In genomic region chr1:206686486-206687249, GRCh38 we compare ENCODE assay signal across 8 cellular contexts. TPM values are rescaled to one million over a fixed set of nuclear protein-coding genes. Genes with fewer than 3 reads are reported as not detected.
A peak's percentile ranks its signal among the peaks of the same experiment; 100 is the strongest.
DNase-seq lines count a peak whose midpoint lies in the region; ATAC-seq and TF ChIP-seq lines count a peak whose summit lies in the region.

No MANE protein-coding gene starts in this region.

- no peak for TF ChIP-seq POLR2A in uterus (IDR thresholded peaks at IDR 0.05)

- intact Hi-C loops in uterus (cut with DNase I; ENCODE audit: low total_unique reads) = no loop called here

- no peaks in the 10 kb centered on the region for H3K36me3 ChIP-seq in lung (ENCODE audit: control insufficient read depth in 2 of 2, insufficient read depth in 2 of 2, low read length in 2 of 2)
- no peaks in the 10 kb centered on the region for H3K36me3 ChIP-seq in uterus

- in situ Hi-C loops in astrocyte of the cerebellum (cut with HindIII; ENCODE audit: low sequenced_read_pairs) = no loop called here

- H3K9me3 ChIP-seq in lung (ENCODE audit: control insufficient read depth in 2 of 2, insufficient read depth in 1 of 2, low read length in 1 of 2) (no peaks in the 10 kb centered on the region), uterus (no peaks in the 10 kb centered on the region)

- WGBS in lung, 2 donors = 2 to 4% methylated on average over 7 of the region's 7 CpGs

- peak overlapping the region; percentile 99 for H3K27ac ChIP-seq in lung (ENCODE audit: low read depth in 1 of 2, low read length in 1 of 2)
- H3K27ac ChIP-seq in uterus = peak overlapping the region; percentile 95 to 99

- peak overlapping the region; percentile 89 for H3K4me3 ChIP-seq in Jurkat, Clone E6-1 (ENCODE audit: low read length)
- peak overlapping the region; percentile 62 for H3K4me3 ChIP-seq in astrocyte of the cerebellum (ENCODE audit: low read depth, low read length)
- H3K4me3 ChIP-seq in lung = peak overlapping the region; percentile 57
- peak overlapping the region; percentile 46 to 91 for H3K4me3 ChIP-seq in uterus

- TF ChIP-seq CTCF in astrocyte of the cerebellum (IDR thresholded peaks at IDR 0.05; ENCODE audit: low read depth, low read length, missing control alignments) (no peak), lung (IDR thresholded peaks at IDR 0.05; ENCODE audit: control extremely low read depth, extremely low read depth) (no peak), uterus (IDR thresholded peaks at IDR 0.05) (no peak)

- H3K27me3 ChIP-seq in lung (ENCODE audit: control insufficient read depth, insufficient read depth) (no peaks in the 10 kb centered on the region), uterus (no peaks in the 10 kb centered on the region)

- peak; percentile 61 for DNase-seq in NCI-H82 (lab: John Stamatoyannopoulos, UW)
- no peak for DNase-seq in NCI-H82 treated with DMSO at 0.1 percent for 48 hours (lab: John Stamatoyannopoulos, UW; ENCODE audit: unreplicated experiment)
- DNase-seq in Jurkat, Clone E6-1 (ENCODE audit: low read depth, low spot score) = no peak
- DNase-seq in astrocyte of the cerebellum (ENCODE audit: low read depth) = no peak
- DNase-seq in lung (ENCODE audit: low spot score) = no peak
- DNase-seq in uterus = no peak
- no peak for DNase-seq in NCI-H2196 (lab: John Stamatoyannopoulos, UW; ENCODE audit: unreplicated experiment)

- peaks cover 29 to 34% of the 10 kb centered on the region in 2 donors for H3K4me1 ChIP-seq in lung (ENCODE audit: control insufficient read depth in 2 of 2, insufficient read depth in 2 of 2, low read length in 2 of 2)
- H3K4me1 ChIP-seq in uterus = peaks cover 3 to 20% of the 10 kb centered on the region in 2 donors

- ATAC-seq in lung (ENCODE audit: insufficient read depth, low FRiP score) (no peak), GM21529 (IDR thresholded peaks at IDR 0.05; ENCODE audit: unreplicated experiment) (no peak)

RNA-seq across cellular contexts. Expression of gene MAPKAPK2, which starts 2.0 kb away (rescaled TPM):
- polyA plus RNA-seq in Jurkat, Clone E6-1 (2012; ENCODE audit: insufficient read depth, insufficient read length) = 42.0 TPM
- 100 to 1,000 TPM in 1 of 2 donors, 10 to 100 TPM in 1; 35.8 to 116 TPM for total RNA-seq in lung
- 10 to 100 TPM; 55.7 to 94.5 TPM for polyA plus RNA-seq in lung
- total RNA-seq in uterus = 10 to 100 TPM; 17.1 to 89.2 (median 27.4) TPM

RNA-seq across cellular contexts. Expression of gene DYRK3, which starts 51.3 kb away (rescaled TPM):
- polyA plus RNA-seq in Jurkat, Clone E6-1 (2012; ENCODE audit: insufficient read depth, insufficient read length) = 12.4 TPM
- total RNA-seq in lung = 10 to 100 TPM; 12.3 to 13.0 TPM
- 1 to 10 TPM; 4.6 to 5.4 TPM for polyA plus RNA-seq in lung
- 10 to 100 TPM; 10.8 to 24.7 (median 14.7) TPM for total RNA-seq in uterus
